ENCODE assay signal across 27 cellular contexts in genomic region chr11:64967376-64967775, GRCh38. TPM values are rescaled to one million over a fixed set of nuclear protein-coding genes. Genes with fewer than 3 reads are reported as not detected.
A peak's percentile ranks its signal among the peaks of the same experiment; 100 is the strongest.
DNase-seq lines count a peak whose midpoint lies in the region; ATAC-seq and TF ChIP-seq lines count a peak whose summit lies in the region.
"Had no signal": no experiment of that assay in that cellular context is flagged by ENCODE, and none has a peak within 500 bp of the region (broad histone marks: within the 10 kb centered on the region; RNA-seq: fewer than 3 reads in every experiment).

No MANE protein-coding gene starts in this region.

- peak; percentile 10 for ATAC-seq in activated CD8-positive, alpha-beta memory T cell treated with anti-CD3 and anti-CD28 coated beads, Interleukin-2, amount 10 ng/mL, durations not matched to agents 7 days and 5 days
- no peak for ATAC-seq in activated naive CD8-positive, alpha-beta T cell treated with anti-CD3 and anti-CD28 coated beads, Interleukin-2, amount 50 U/mL, for 24 hours
- no peak for ATAC-seq in stimulated activated memory B cell treated with anti-CD40 and anti-IgM and Interleukin-4, amounts not matched to agents 10 μg/mL and 1 μg/mL and 100 μg/mL, for 72 hours
- ATAC-seq in upper lobe of left lung (ENCODE audit: low FRiP score in 2 of 2), result no peak
- ATAC-seq: GM23338, K562 had no signal

- POLR2A ChIA-PET in activated CD4-positive, alpha-beta memory T cell treated with anti-CD3 and anti-CD28 coated beads for 36 hours (lab: Charles Lee), result no interaction called here

- H3K27ac Mint-ChIP-seq in activated CD8-positive, alpha-beta memory T cell treated with anti-CD3 and anti-CD28 coated beads, Interleukin-2, amount 10 ng/mL, durations not matched to agents 7 days and 5 days, result peak overlapping the region; percentile 37
- peak overlapping the region; percentile 17 for H3K27ac Mint-ChIP-seq in activated naive CD8-positive, alpha-beta T cell treated with anti-CD3 and anti-CD28 coated beads for 36 hours
- H3K27ac Mint-ChIP-seq in activated naive CD8-positive, alpha-beta T cell treated with anti-CD3 and anti-CD28 coated beads, Interleukin-2, amount 50 U/mL, for 24 hours, result no peak overlapping the region
- peak overlapping the region; percentile 60 for H3K27ac Mint-ChIP-seq in activated CD4-positive, alpha-beta memory T cell treated with anti-CD3 and anti-CD28 coated beads for 36 hours
- H3K27ac Mint-ChIP-seq in stimulated activated memory B cell treated with anti-CD40 and anti-IgM and Interleukin-4, amounts not matched to agents 10 μg/mL and 1 μg/mL and 100 μg/mL, for 72 hours, result peak overlapping the region; percentile 35
- H3K27ac Mint-ChIP-seq: GM23338, H9, HFFc6 had no signal

- no peaks in the 10 kb centered on the region for H3K36me3 ChIP-seq in upper lobe of left lung
- H3K36me3 ChIP-seq: Peyer's patch had no signal

- DNase-seq in activated CD8-positive, alpha-beta memory T cell treated with anti-CD3 and anti-CD28 coated beads, Interleukin-2, amount 10 ng/mL, durations not matched to agents 7 days and 5 days, result no peak
- DNase-seq in activated CD8-positive, alpha-beta memory T cell treated with anti-CD3 and anti-CD28 coated beads, Interleukin-2, amount 50 U/mL, for 4 hours, result no peak
- DNase-seq in activated naive CD8-positive, alpha-beta T cell treated with anti-CD3 and anti-CD28 coated beads for 36 hours, result no peak
- no peak for DNase-seq in activated naive CD8-positive, alpha-beta T cell treated with anti-CD3 and anti-CD28 coated beads, Interleukin-2, amount 50 U/mL, for 24 hours
- peak; percentile 42 for DNase-seq in activated CD4-positive, alpha-beta memory T cell treated with anti-CD3 and anti-CD28 coated beads for 36 hours
- DNase-seq in upper lobe of left lung, result no peak
- DNase-seq: Calu3, DMS79 treated with DMSO at 0.1 percent for 48 hours, GF-D8, H9, HFFc6, Kasumi-1, NCI-H1092 treated with DMSO at 0.1 percent for 48 hours, NCI-H1436, NCI-H187, NCI-H2081 treated with DMSO at 0.1 percent for 48 hours, NCI-H2171, NCI-H226, NCI-H510A, NCI-H69, OCI-M1, Peyer's patch had no signal

- H3K4me1 Mint-ChIP-seq in activated CD8-positive, alpha-beta memory T cell treated with anti-CD3 and anti-CD28 coated beads, Interleukin-2, amount 10 ng/mL, durations not matched to agents 7 days and 5 days, result peaks cover 41% of the 10 kb centered on the region
- peaks cover 32% of the 10 kb centered on the region for H3K4me1 Mint-ChIP-seq in activated naive CD8-positive, alpha-beta T cell treated with anti-CD3 and anti-CD28 coated beads for 36 hours
- peaks cover 39% of the 10 kb centered on the region for H3K4me1 Mint-ChIP-seq in activated naive CD8-positive, alpha-beta T cell treated with anti-CD3 and anti-CD28 coated beads, Interleukin-2, amount 50 U/mL, for 24 hours
- peaks cover 51% of the 10 kb centered on the region for H3K4me1 Mint-ChIP-seq in activated CD4-positive, alpha-beta memory T cell treated with anti-CD3 and anti-CD28 coated beads for 36 hours (ENCODE audit: low read depth)
- H3K4me1 Mint-ChIP-seq in stimulated activated memory B cell treated with anti-CD40 and anti-IgM and Interleukin-4, amounts not matched to agents 10 μg/mL and 1 μg/mL and 100 μg/mL, for 72 hours, result peaks cover 9% of the 10 kb centered on the region
- H3K4me1 Mint-ChIP-seq: GM23338, H9 had no signal

- no peaks in the 10 kb centered on the region for H3K9me3 ChIP-seq in upper lobe of left lung
- H3K9me3 ChIP-seq: Peyer's patch had no signal

- H3K27ac ChIP-seq in upper lobe of left lung, result no peak overlapping the region
- H3K27ac ChIP-seq: Peyer's patch had no signal

- peaks cover 8 to 12% (median 11%) of the 10 kb centered on the region in 4 donors for H3K4me1 ChIP-seq in upper lobe of left lung

- intact Hi-C loops in activated CD4-positive, alpha-beta memory T cell treated with anti-CD3 and anti-CD28 coated beads for 36 hours (cut with micrococcal nuclease), result no loop called here

- no peaks in the 10 kb centered on the region for H3K27me3 Mint-ChIP-seq in activated CD8-positive, alpha-beta memory T cell treated with anti-CD3 and anti-CD28 coated beads, Interleukin-2, amount 10 ng/mL, durations not matched to agents 7 days and 5 days
- H3K27me3 Mint-ChIP-seq in activated naive CD8-positive, alpha-beta T cell treated with anti-CD3 and anti-CD28 coated beads for 36 hours, result peaks cover 4% of the 10 kb centered on the region
- peaks cover 6% of the 10 kb centered on the region for H3K27me3 Mint-ChIP-seq in activated naive CD8-positive, alpha-beta T cell treated with anti-CD3 and anti-CD28 coated beads, Interleukin-2, amount 50 U/mL, for 24 hours
- H3K27me3 Mint-ChIP-seq in activated CD4-positive, alpha-beta memory T cell treated with anti-CD3 and anti-CD28 coated beads for 36 hours, result no peaks in the 10 kb centered on the region
- H3K27me3 Mint-ChIP-seq in stimulated activated memory B cell treated with anti-CD40 and anti-IgM and Interleukin-4, amounts not matched to agents 10 μg/mL and 1 μg/mL and 100 μg/mL, for 72 hours, result no peaks in the 10 kb centered on the region

- CTCF ChIA-PET in activated CD8-positive, alpha-beta memory T cell treated with anti-CD3 and anti-CD28 coated beads, Interleukin-2, amount 10 ng/mL, durations not matched to agents 7 days and 5 days (lab: Charles Lee), result interaction anchor here (0.8 kb wide), 1 partner anchor 24 kb away, joined by 4 read pairs; no protein-coding TSS in a partner anchor
- CTCF ChIA-PET in activated CD4-positive, alpha-beta memory T cell treated with anti-CD3 and anti-CD28 coated beads for 36 hours (lab: Charles Lee), result interaction anchor here (0.6 to 1.0 kb wide), 2 partner anchors 79 to 116 kb away, joined by 3 read pairs; no protein-coding TSS in a partner anchor

- H3K4me3 Mint-ChIP-seq in activated CD8-positive, alpha-beta memory T cell treated with anti-CD3 and anti-CD28 coated beads, Interleukin-2, amount 10 ng/mL, durations not matched to agents 7 days and 5 days, result no peak overlapping the region
- no peak overlapping the region for H3K4me3 Mint-ChIP-seq in activated naive CD8-positive, alpha-beta T cell treated with anti-CD3 and anti-CD28 coated beads for 36 hours
- H3K4me3 Mint-ChIP-seq in activated naive CD8-positive, alpha-beta T cell treated with anti-CD3 and anti-CD28 coated beads, Interleukin-2, amount 50 U/mL, for 24 hours, result no peak overlapping the region
- no peak overlapping the region for H3K4me3 Mint-ChIP-seq in activated CD4-positive, alpha-beta memory T cell treated with anti-CD3 and anti-CD28 coated beads for 36 hours
- H3K4me3 Mint-ChIP-seq in stimulated activated memory B cell treated with anti-CD40 and anti-IgM and Interleukin-4, amounts not matched to agents 10 μg/mL and 1 μg/mL and 100 μg/mL, for 72 hours, result no peak overlapping the region
- H3K4me3 Mint-ChIP-seq: GM23338, H9, HFFc6 had no signal

- TF ChIP-seq CTCF in upper lobe of left lung (IDR thresholded peaks at IDR 0.05), result no peak

- WGBS in upper lobe of left lung, 2 donors, result 83 to 88% methylated on average over 3 of the region's 3 CpGs

- no peaks in the 10 kb centered on the region for H3K9me3 Mint-ChIP-seq in activated CD8-positive, alpha-beta memory T cell treated with anti-CD3 and anti-CD28 coated beads, Interleukin-2, amount 10 ng/mL, durations not matched to agents 7 days and 5 days (ENCODE audit: low read depth)
- H3K9me3 Mint-ChIP-seq in activated naive CD8-positive, alpha-beta T cell treated with anti-CD3 and anti-CD28 coated beads for 36 hours, result peaks cover 2% of the 10 kb centered on the region
- H3K9me3 Mint-ChIP-seq in activated naive CD8-positive, alpha-beta T cell treated with anti-CD3 and anti-CD28 coated beads, Interleukin-2, amount 50 U/mL, for 24 hours, result no peaks in the 10 kb centered on the region
- H3K9me3 Mint-ChIP-seq in activated CD4-positive, alpha-beta memory T cell treated with anti-CD3 and anti-CD28 coated beads for 36 hours, result no peaks in the 10 kb centered on the region
- no peaks in the 10 kb centered on the region for H3K9me3 Mint-ChIP-seq in stimulated activated memory B cell treated with anti-CD40 and anti-IgM and Interleukin-4, amounts not matched to agents 10 μg/mL and 1 μg/mL and 100 μg/mL, for 72 hours
- H3K9me3 Mint-ChIP-seq: HFFc6 had no signal

- H3K27me3 ChIP-seq in upper lobe of left lung, result no peaks in the 10 kb centered on the region
- H3K27me3 ChIP-seq: Peyer's patch had no signal

- H3K4me3 ChIP-seq in upper lobe of left lung, result no peak overlapping the region
- H3K4me3 ChIP-seq: GM23338, K562, Peyer's patch had no signal

- no peaks in the 10 kb centered on the region for H3K36me3 Mint-ChIP-seq in activated CD8-positive, alpha-beta memory T cell treated with anti-CD3 and anti-CD28 coated beads, Interleukin-2, amount 10 ng/mL, durations not matched to agents 7 days and 5 days
- peaks cover 3% of the 10 kb centered on the region for H3K36me3 Mint-ChIP-seq in activated naive CD8-positive, alpha-beta T cell treated with anti-CD3 and anti-CD28 coated beads for 36 hours
- peaks cover 2% of the 10 kb centered on the region for H3K36me3 Mint-ChIP-seq in activated naive CD8-positive, alpha-beta T cell treated with anti-CD3 and anti-CD28 coated beads, Interleukin-2, amount 50 U/mL, for 24 hours (ENCODE audit: low read depth)
- no peaks in the 10 kb centered on the region for H3K36me3 Mint-ChIP-seq in activated CD4-positive, alpha-beta memory T cell treated with anti-CD3 and anti-CD28 coated beads for 36 hours
- H3K36me3 Mint-ChIP-seq in stimulated activated memory B cell treated with anti-CD40 and anti-IgM and Interleukin-4, amounts not matched to agents 10 μg/mL and 1 μg/mL and 100 μg/mL, for 72 hours, result no peaks in the 10 kb centered on the region

- TF ChIP-seq EP300 in upper lobe of left lung (IDR thresholded peaks at IDR 0.05), result no peak

- no peak for TF ChIP-seq POLR2A in upper lobe of left lung (IDR thresholded peaks at IDR 0.05)

RNA-seq across cellular contexts. Expression of gene MAJIN, which starts 4.5 kb away (rescaled TPM):
- total RNA-seq in activated CD8-positive, alpha-beta memory T cell treated with anti-CD3 and anti-CD28 coated beads, Interleukin-2, amount 10 ng/mL, durations not matched to agents 7 days and 5 days, result not detected
- under 1 TPM in 1 of 2 experiments, not detected in 1; 0.14 TPM for total RNA-seq in activated naive CD8-positive, alpha-beta T cell treated with anti-CD3 and anti-CD28 coated beads for 36 hours
- under 1 TPM; 0.21 to 0.82 TPM for total RNA-seq in activated CD4-positive, alpha-beta memory T cell treated with anti-CD3 and anti-CD28 coated beads for 36 hours
- total RNA-seq in upper lobe of left lung, result under 1 TPM in 1 of 6 donors, not detected in 5; 0.15 TPM
- total RNA-seq: A172, Calu3, GM23338, H9, HFFc6, M059J, Peyer's patch had no signal

RNA-seq across cellular contexts. Expression of gene BATF2, which starts 29.4 kb away (rescaled TPM):
- under 1 TPM; 0.33 to 0.67 TPM for total RNA-seq in activated CD8-positive, alpha-beta memory T cell treated with anti-CD3 and anti-CD28 coated beads, Interleukin-2, amount 10 ng/mL, durations not matched to agents 7 days and 5 days
- under 1 TPM in 1 of 2 experiments, not detected in 1; 0.08 TPM for total RNA-seq in activated naive CD8-positive, alpha-beta T cell treated with anti-CD3 and anti-CD28 coated beads for 36 hours
- total RNA-seq in activated CD4-positive, alpha-beta memory T cell treated with anti-CD3 and anti-CD28 coated beads for 36 hours, result under 1 TPM in 1 of 2 experiments, not detected in 1; 0.22 TPM
- total RNA-seq in upper lobe of left lung, result 10 to 100 TPM in 1 of 6 donors, 1 to 10 TPM in 5; 1.7 to 36.7 (median 6.0) TPM

RNA-seq across cellular contexts. Expression of gene GPHA2, which starts 31.7 kb away (rescaled TPM):
- total RNA-seq in activated CD8-positive, alpha-beta memory T cell treated with anti-CD3 and anti-CD28 coated beads, Interleukin-2, amount 10 ng/mL, durations not matched to agents 7 days and 5 days, result not detected
- total RNA-seq in activated naive CD8-positive, alpha-beta T cell treated with anti-CD3 and anti-CD28 coated beads for 36 hours, result not detected
- under 1 TPM in 1 of 2 experiments, not detected in 1; 0.46 TPM for total RNA-seq in activated CD4-positive, alpha-beta memory T cell treated with anti-CD3 and anti-CD28 coated beads for 36 hours
- total RNA-seq in upper lobe of left lung, result not detected
- total RNA-seq: A172, Calu3, HFFc6, M059J, Peyer's patch had no signal

RNA-seq across cellular contexts. Expression of gene PPP2R5B, which starts 42.9 kb away (rescaled TPM):
- 10 to 100 TPM; 11.7 to 12.3 TPM for total RNA-seq in activated CD8-positive, alpha-beta memory T cell treated with anti-CD3 and anti-CD28 coated beads, Interleukin-2, amount 10 ng/mL, durations not matched to agents 7 days and 5 days
- 10 to 100 TPM; 11.3 to 11.4 TPM for total RNA-seq in activated naive CD8-positive, alpha-beta T cell treated with anti-CD3 and anti-CD28 coated beads for 36 hours
- total RNA-seq in activated CD4-positive, alpha-beta memory T cell treated with anti-CD3 and anti-CD28 coated beads for 36 hours, result 10 to 100 TPM in 1 of 2 experiments, 1 to 10 TPM in 1; 9.7 to 11.9 TPM
- 10 to 100 TPM; 21.0 to 48.1 (median 27.5) TPM for total RNA-seq in upper lobe of left lung

RNA-seq across cellular contexts. Expression of gene ARL2, which starts 46.6 kb away (rescaled TPM):
- 10 to 100 TPM; 74.1 to 86.9 TPM for total RNA-seq in activated CD8-positive, alpha-beta memory T cell treated with anti-CD3 and anti-CD28 coated beads, Interleukin-2, amount 10 ng/mL, durations not matched to agents 7 days and 5 days
- 100 to 1,000 TPM; 114 TPM for total RNA-seq in activated naive CD8-positive, alpha-beta T cell treated with anti-CD3 and anti-CD28 coated beads for 36 hours
- 100 to 1,000 TPM; 104 to 109 TPM for total RNA-seq in activated CD4-positive, alpha-beta memory T cell treated with anti-CD3 and anti-CD28 coated beads for 36 hours
- 100 to 1,000 TPM in 1 of 6 donors, 10 to 100 TPM in 5; 41.9 to 113 (median 81.2) TPM for total RNA-seq in upper lobe of left lung
